8 cellular contexts compared by ENCODE assay signal in genomic region chr16:4358831-4359561, GRCh38. TPM values are rescaled to one million over a fixed set of nuclear protein-coding genes. Genes with fewer than 3 reads are reported as not detected.
DNase-seq lines count a peak whose midpoint lies in the region; ATAC-seq and TF ChIP-seq lines count a peak whose summit lies in the region.

No MANE protein-coding gene starts in this region.

- peak overlapping the region; percentile 55 for H3K27ac Mint-ChIP-seq in activated CD8-positive, alpha-beta T cell treated with anti-CD3 and anti-CD28 coated beads, Interleukin-2, amount 10 ng/mL, durations not matched to agents 7 days and 5 days
- H3K27ac Mint-ChIP-seq in endothelial cell (ENCODE audit: unreplicated experiment): no peak overlapping the region

- H2AFZ ChIP-seq in neural cell (ENCODE audit: low read depth, low read length): no peak overlapping the region

- H3K36me3 ChIP-seq in neural cell (ENCODE audit: insufficient read depth, low read length) (no peaks in the 10 kb centered on the region), suprapubic skin (peaks cover 61% of the 10 kb centered on the region)

- H3K4me3 Mint-ChIP-seq in activated CD8-positive, alpha-beta T cell treated with anti-CD3 and anti-CD28 coated beads, Interleukin-2, amount 10 ng/mL, durations not matched to agents 7 days and 5 days: no peak overlapping the region
- H3K4me3 Mint-ChIP-seq in endothelial cell (ENCODE audit: unreplicated experiment): no peak overlapping the region

- peaks cover 4% of the 10 kb centered on the region for H3K4me1 ChIP-seq in suprapubic skin

- H3K9me3 ChIP-seq in neural cell (ENCODE audit: low read length): no peaks in the 10 kb centered on the region
- H3K9me3 ChIP-seq in suprapubic skin: no peaks in the 10 kb centered on the region

- H3K4me2 ChIP-seq in neural cell (ENCODE audit: low read length): no peak overlapping the region

- CTCF ChIA-PET in activated CD8-positive, alpha-beta T cell treated with anti-CD3 and anti-CD28 coated beads, Interleukin-2, amount 10 ng/mL, durations not matched to agents 7 days and 5 days (lab: Charles Lee): interaction anchor here (0.6 to 4.5 kb wide), 8 partner anchors 12 to 304 kb away, joined by 3 to 23 read pairs (median 3); partner anchors contain the start of gene VASN

- no peaks in the 10 kb centered on the region for H4K20me1 ChIP-seq in neural cell (ENCODE audit: insufficient read depth)

- H3K27ac ChIP-seq in neural cell (ENCODE audit: low read length) (no peak overlapping the region), suprapubic skin (no peak overlapping the region)

- H3F3A ChIP-seq in neural cell (ENCODE audit: insufficient read depth, low read length, poor library complexity, severe bottlenecking): no peaks in the 10 kb centered on the region

- TF ChIP-seq CTCF in LNCAP (IDR thresholded peaks at IDR 0.05) (peak; percentile 97), endothelial cell (IDR thresholded peaks at IDR 0.05; ENCODE audit: unreplicated experiment) (peak; percentile 98), neural cell (IDR thresholded peaks at IDR 0.05; ENCODE audit: poor library complexity, severe bottlenecking) (peak; percentile 65), suprapubic skin (IDR thresholded peaks at IDR 0.05) (peak; percentile 92 to 98)

- H3K79me2 ChIP-seq in neural cell (replicated peaks; ENCODE audit: insufficient read depth, low read length): no peaks in the 10 kb centered on the region

- no peaks in the 10 kb centered on the region for H3K27me3 Mint-ChIP-seq in activated CD8-positive, alpha-beta T cell treated with anti-CD3 and anti-CD28 coated beads, Interleukin-2, amount 10 ng/mL, durations not matched to agents 7 days and 5 days (ENCODE audit: low read depth)
- H3K27me3 Mint-ChIP-seq in endothelial cell (ENCODE audit: unreplicated experiment): peaks cover 9% of the 10 kb centered on the region

- H3K9ac ChIP-seq in neural cell (ENCODE audit: low read length): no peak overlapping the region

- no peaks in the 10 kb centered on the region for H3K9me3 Mint-ChIP-seq in activated CD8-positive, alpha-beta T cell treated with anti-CD3 and anti-CD28 coated beads, Interleukin-2, amount 10 ng/mL, durations not matched to agents 7 days and 5 days (ENCODE audit: insufficient read depth)
- no peaks in the 10 kb centered on the region for H3K9me3 Mint-ChIP-seq in endothelial cell (ENCODE audit: unreplicated experiment)

- TF ChIP-seq RAD21 in neural cell (conservative IDR thresholded peaks at IDR 0.05): peak; percentile 25

- no peaks in the 10 kb centered on the region for H3K4me1 Mint-ChIP-seq in activated CD8-positive, alpha-beta T cell treated with anti-CD3 and anti-CD28 coated beads, Interleukin-2, amount 10 ng/mL, durations not matched to agents 7 days and 5 days (ENCODE audit: low read depth)
- H3K4me1 Mint-ChIP-seq in endothelial cell (ENCODE audit: unreplicated experiment): peaks cover 3% of the 10 kb centered on the region

- H3K27me3 ChIP-seq in neural cell (ENCODE audit: insufficient read depth, low read depth, low read length) (no peaks in the 10 kb centered on the region), suprapubic skin (no peaks in the 10 kb centered on the region)

- no peak for TF ChIP-seq POLR2A in suprapubic skin (IDR thresholded peaks at IDR 0.05)

- no peaks in the 10 kb centered on the region for H3K9me2 ChIP-seq in neural cell (ENCODE audit: insufficient read depth, low read length)

- no peak for TF ChIP-seq EP300 in neural cell (conservative IDR thresholded peaks at IDR 0.05; ENCODE audit: poor library complexity, severe bottlenecking)
- TF ChIP-seq EP300 in suprapubic skin (IDR thresholded peaks at IDR 0.05): no peak

- ATAC-seq in activated CD8-positive, alpha-beta T cell treated with anti-CD3 and anti-CD28 coated beads, Interleukin-2, amount 10 ng/mL, durations not matched to agents 7 days and 5 days: peak; percentile 69
- ATAC-seq in GM18498 (IDR thresholded peaks at IDR 0.05; ENCODE audit: unreplicated experiment): no peak

- 43% methylated on average over 14 of the region's 19 CpGs for WGBS in suprapubic skin

- H3K36me3 Mint-ChIP-seq in activated CD8-positive, alpha-beta T cell treated with anti-CD3 and anti-CD28 coated beads, Interleukin-2, amount 10 ng/mL, durations not matched to agents 7 days and 5 days (ENCODE audit: low read depth): peaks cover 43% of the 10 kb centered on the region
- peaks cover 4% of the 10 kb centered on the region for H3K36me3 Mint-ChIP-seq in endothelial cell (ENCODE audit: low read depth, unreplicated experiment)

- POLR2A ChIA-PET in activated CD8-positive, alpha-beta T cell treated with anti-CD3 and anti-CD28 coated beads, Interleukin-2, amount 10 ng/mL, durations not matched to agents 7 days and 5 days (lab: Charles Lee): interaction anchor here (1.1 kb wide), 1 partner anchor 50 kb away, joined by 3 read pairs; no protein-coding TSS in a partner anchor

- DNase-seq in COLO668 (lab: John Stamatoyannopoulos, UW; ENCODE audit: unreplicated experiment): peak; percentile 66
- DNase-seq in activated CD8-positive, alpha-beta T cell treated with anti-CD3 and anti-CD28 coated beads, Interleukin-2, amount 10 ng/mL, durations not matched to agents 7 days and 5 days: peak; percentile 68
- peak; percentile 80 for DNase-seq in endothelial cell (ENCODE audit: low spot score)
- DNase-seq in suprapubic skin (ENCODE audit: low spot score in 2 of 2): no peak
- DNase-seq in occipital lobe (lab: John Stamatoyannopoulos, UW): no peak

- no peak overlapping the region for H3K4me3 ChIP-seq in neural cell (ENCODE audit: low read length)
- no peak overlapping the region for H3K4me3 ChIP-seq in suprapubic skin

TF ChIP-seq in neural cell, 6 proteins besides CTCF, POLR2A, EP300 and RAD21:
- TF ChIP-seq TAF1 (IDR thresholded peaks at IDR 0.05; ENCODE audit: low read depth) (no peak), SMC3 (conservative IDR thresholded peaks at IDR 0.05; ENCODE audit: poor library complexity) (peak; percentile 57)

RNA-seq across cellular contexts. Expression of gene PAM16, which starts 7.9 kb away (rescaled TPM):
- total RNA-seq in activated CD8-positive, alpha-beta T cell treated with anti-CD3 and anti-CD28 coated beads, Interleukin-2, amount 10 ng/mL, durations not matched to agents 7 days and 5 days: 10 to 100 TPM; 33.3 to 40.3 TPM
- 29.5 TPM for total RNA-seq in endothelial cell (ENCODE audit: unreplicated experiment)
- 125 and 145 TPM in 2 replicates for polyA plus RNA-seq in neural cell
- 21.2 and 29.5 TPM in 2 replicates for polyA minus RNA-seq in neural cell
- 10 to 100 TPM; 23.8 to 54.7 (median 46.1) TPM for total RNA-seq in suprapubic skin
- 21.2 TPM for total RNA-seq in occipital lobe

RNA-seq across cellular contexts. Expression of gene VASN, which starts 12.7 kb away (rescaled TPM):
- total RNA-seq in activated CD8-positive, alpha-beta T cell treated with anti-CD3 and anti-CD28 coated beads, Interleukin-2, amount 10 ng/mL, durations not matched to agents 7 days and 5 days: not detected
- total RNA-seq in endothelial cell (ENCODE audit: unreplicated experiment) (0.67 TPM), suprapubic skin (10 to 100 TPM; 10.8 to 23.3 (median 22.3) TPM), occipital lobe (2.5 TPM)
- 0.32 and 0.57 TPM in 2 replicates for polyA plus RNA-seq in neural cell
- polyA minus RNA-seq in neural cell: 0.46 and 0.49 TPM in 2 replicates

RNA-seq across cellular contexts. Expression of gene GLIS2, which starts 43.1 kb away (rescaled TPM):
- total RNA-seq in activated CD8-positive, alpha-beta T cell treated with anti-CD3 and anti-CD28 coated beads, Interleukin-2, amount 10 ng/mL, durations not matched to agents 7 days and 5 days: under 1 TPM; 0.16 TPM
- 1.6 TPM for total RNA-seq in endothelial cell (ENCODE audit: unreplicated experiment)
- polyA plus RNA-seq in neural cell: 2.6 and 3.2 TPM in 2 replicates
- polyA minus RNA-seq in neural cell: 5.9 and 7.8 TPM in 2 replicates
- total RNA-seq in suprapubic skin: 1 to 10 TPM; 1.1 to 3.1 (median 2.3) TPM
- 5.1 TPM for total RNA-seq in occipital lobe

RNA-seq across cellular contexts. Expression of gene CORO7, which starts 57.4 kb away (rescaled TPM):
- total RNA-seq in activated CD8-positive, alpha-beta T cell treated with anti-CD3 and anti-CD28 coated beads, Interleukin-2, amount 10 ng/mL, durations not matched to agents 7 days and 5 days: 100 to 1,000 TPM; 167 to 176 TPM
- total RNA-seq in endothelial cell (ENCODE audit: unreplicated experiment) (103 TPM), suprapubic skin (10 to 100 TPM; 18.8 to 29.6 (median 25.7) TPM), occipital lobe (38.8 TPM)
- polyA plus RNA-seq in neural cell: 57.6 and 65.3 TPM in 2 replicates
- polyA minus RNA-seq in neural cell: 77.4 and 96.7 TPM in 2 replicates

Comparison
In these comparisons a context has a peak if more than half of its experiments do, and no peak if none do; other contexts are left out.
1. DNase-seq: peak in COLO668 (single experiment), activated CD8-positive, alpha-beta T cell treated with anti-CD3 and anti-CD28 coated beads, Interleukin-2, amount 10 ng/mL, durations not matched to agents 7 days and 5 days (single experiment) and endothelial cell (single experiment); none in suprapubic skin (0 of 2) and occipital lobe (single experiment).
2. Peak in every context shown above with its lines, with median percentiles within 50 percentile points of each other: CTCF ChIP-seq.